Comparison of ENCODE assay signal across 8 cellular contexts in the genomic region with DNA sequence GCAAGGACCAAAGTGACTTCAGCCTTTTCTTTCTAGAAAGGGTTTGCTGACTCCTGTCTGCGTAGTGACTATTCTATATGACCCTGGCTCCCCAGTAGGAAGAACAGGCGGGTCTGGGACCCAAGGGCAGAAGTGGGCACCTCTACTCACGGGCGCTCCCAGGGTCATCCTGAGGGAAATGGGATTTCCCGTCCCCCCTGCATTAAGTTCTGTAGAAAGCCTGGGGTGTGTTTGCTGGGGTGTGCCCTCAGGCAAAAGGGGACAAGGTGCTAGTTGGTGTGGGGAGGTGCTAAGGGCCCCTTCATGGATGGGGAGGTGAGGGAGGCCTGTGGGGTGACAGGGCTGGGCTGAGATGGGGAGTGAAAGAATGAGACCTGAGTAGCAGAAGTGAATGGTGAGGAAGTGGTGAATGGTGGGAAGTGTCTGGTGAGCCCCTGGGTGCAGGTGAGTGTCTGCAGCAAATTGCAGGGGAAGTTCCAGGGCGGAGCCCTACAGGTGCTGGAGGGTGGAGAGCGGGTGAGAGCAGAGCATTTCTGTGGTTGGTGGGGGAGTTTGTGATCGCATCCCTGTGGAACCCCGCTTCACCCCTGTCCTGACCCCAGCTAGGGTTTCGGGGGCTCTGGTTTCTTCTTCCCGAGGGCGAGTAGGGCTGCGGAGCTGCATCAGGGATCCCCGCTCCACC. TPM values are rescaled to one million over a fixed set of nuclear protein-coding genes. Genes with fewer than 3 reads are reported as not detected.
DNase-seq lines count a peak whose midpoint lies in the region; ATAC-seq and TF ChIP-seq lines count a peak whose summit lies in the region.

No MANE protein-coding gene starts in this region.

- peaks cover 85% of the 10 kb centered on the region for H3K27me3 Mint-ChIP-seq in mesothelial cell of epicardium (ENCODE audit: low read depth)

- no peak overlapping the region for H3K27ac Mint-ChIP-seq in mesothelial cell of epicardium

- H3K36me3 ChIP-seq in ACC112 (ENCODE audit: insufficient read depth, low read length), result no peaks in the 10 kb centered on the region

- DNase-seq in LNCaP clone FGC (ENCODE audit: low read depth), result no peak
- DNase-seq in astrocyte of the spinal cord (ENCODE audit: low read depth, low spot score), result no peak
- DNase-seq in mesothelial cell of epicardium (ENCODE audit: low spot score in 2 of 2, unreplicated experiment in 2 of 2), result peak in 1 of 2 experiments; percentile 37
- no peak for DNase-seq in COLO829 (ENCODE audit: low spot score)
- no peak for DNase-seq in stimulated activated CD4-positive, alpha-beta T cell treated with anti-CD3 and anti-CD28 coated beads, Interleukin-12 subunit alpha, Interleukin-12 subunit beta, amount 100 ng/mL, for 4 hours
- no peak for DNase-seq in NCI-H1436 treated with DMSO at 0.1 percent for 48 hours (lab: John Stamatoyannopoulos, UW)

- in situ Hi-C loops in astrocyte of the spinal cord (cut with HindIII; ENCODE audit: low sequenced_read_pairs), result no loop called here

- no peaks in the 10 kb centered on the region for H3K79me2 ChIP-seq in ACC112 (ENCODE audit: control insufficient read depth, insufficient read depth, low read length, unreplicated experiment)

- no peak overlapping the region for H3K27ac ChIP-seq in ACC112 (ENCODE audit: low read depth, low read length)

- peaks cover 5% of the 10 kb centered on the region for H3K4me1 ChIP-seq in ACC112 (ENCODE audit: control insufficient read depth, insufficient read depth, low read length, unreplicated experiment)

- H3K36me3 Mint-ChIP-seq in mesothelial cell of epicardium, result no peaks in the 10 kb centered on the region

- peaks cover 3% of the 10 kb centered on the region for H3K4me1 Mint-ChIP-seq in mesothelial cell of epicardium

- ATAC-seq in GM19395 (IDR thresholded peaks at IDR 0.05; ENCODE audit: unreplicated experiment), result peak; percentile 9

- no peaks in the 10 kb centered on the region for H3K9me3 Mint-ChIP-seq in mesothelial cell of epicardium

- H3K4me3 ChIP-seq in ACC112 (ENCODE audit: low read depth, low read length) (peak overlapping the region; percentile 82), LNCaP clone FGC (ENCODE audit: low read depth, low read length) (peak overlapping the region; percentile 67), astrocyte of the spinal cord (ENCODE audit: low read depth, low read length) (peak overlapping the region; percentile 68)

- TF ChIP-seq CTCF in LNCaP clone FGC (IDR thresholded peaks at IDR 0.05; ENCODE audit: control insufficient read depth, extremely low read depth, insufficient read depth) (no peak), astrocyte of the spinal cord (IDR thresholded peaks at IDR 0.05; ENCODE audit: low read depth, low read length) (no peak), mesothelial cell of epicardium (IDR thresholded peaks at IDR 0.05; ENCODE audit: unreplicated experiment) (no peak)

- H3K27me3 ChIP-seq in ACC112 (ENCODE audit: insufficient read depth, low read length), result no peaks in the 10 kb centered on the region; the same call in none of the 2 replicates

- peak overlapping the region; percentile 84 for H3K4me3 Mint-ChIP-seq in mesothelial cell of epicardium

- no peak overlapping the region for H2AFZ ChIP-seq in ACC112 (ENCODE audit: low read length, unreplicated experiment)

RNA-seq across cellular contexts. Expression of gene RAET1L, which starts 21.1 kb away (rescaled TPM):
- not detected in 3 replicates for total RNA-seq in mesothelial cell of epicardium

RNA-seq across cellular contexts. Expression of gene ULBP1, which starts 40.5 kb away (rescaled TPM):
- 0.07 to 0.11 TPM (median 0.11 TPM) in 3 replicates for total RNA-seq in mesothelial cell of epicardium
